Comparison of ENCODE assay signal across 7 cellular contexts in genomic region chr20:3818155-3819151, GRCh38. TPM values are rescaled to one million over a fixed set of nuclear protein-coding genes. Genes with fewer than 3 reads are reported as not detected.
DNase-seq lines count a peak whose midpoint lies in the region; FAIRE-seq and TF ChIP-seq lines count a peak whose summit lies in the region.

No MANE protein-coding gene starts in this region.

- H3K4me2 ChIP-seq in DOHH2 (ENCODE audit: low read length) = peak overlapping the region; percentile 25; the same call in 1 of the 2 replicates
- no peak overlapping the region for H3K4me2 ChIP-seq in mesenchymal stem cell (ENCODE audit: low read length, poor library complexity, severe bottlenecking)

- peak overlapping the region; percentile 44 for H3K9ac ChIP-seq in mesenchymal stem cell (ENCODE audit: low read length)

- WGBS in mesenchymal stem cell = 98% methylated on average over 8 of the region's 8 CpGs

- H3F3A ChIP-seq in DOHH2 (ENCODE audit: control insufficient read depth, insufficient read depth) = no peaks in the 10 kb centered on the region

- H3K27ac ChIP-seq in DOHH2 (ENCODE audit: low read depth, low read length) (no peak overlapping the region), mesenchymal stem cell (ENCODE audit: low read length, poor library complexity, severe bottlenecking) (no peak overlapping the region)

- H2BK15ac ChIP-seq in mesenchymal stem cell (ENCODE audit: low read depth, poor library complexity, severe bottlenecking) = peak overlapping the region; percentile 63

- H3K9me3 Mint-ChIP-seq in dendritic cell treated with granulocyte-macrophage colony-stimulating factor and Interleukin-4, amounts not matched to agents 40 ng/mL and 50 ng/mL, for 4 days = no peaks in the 10 kb centered on the region

- H2BK12ac ChIP-seq in mesenchymal stem cell (ENCODE audit: low read length in 2 of 2) = peak overlapping the region; percentile 81 to 86

- peaks cover 14% of the 10 kb centered on the region for H3K79me2 ChIP-seq in DOHH2 (ENCODE audit: control insufficient read depth, low read length)

- peak; percentile 64 for TF ChIP-seq CTCF in DOHH2 (IDR thresholded peaks at IDR 0.05; ENCODE audit: low read depth, low read length, poor library complexity, severe bottlenecking)

- H3K36me3 ChIP-seq in DOHH2 (ENCODE audit: control insufficient read depth, low read length) (peaks cover 10% of the 10 kb centered on the region), mesenchymal stem cell (ENCODE audit: control insufficient read depth in 1 of 2, insufficient read depth in 2 of 2, low read depth in 1 of 2, low read length in 2 of 2) (peaks cover 16 to 18% of the 10 kb centered on the region in 2 experiments)

- H3K9me2 ChIP-seq in DOHH2 (replicated peaks; ENCODE audit: control insufficient read depth, low read length) = no peaks in the 10 kb centered on the region

- FAIRE-seq in urothelium cell line (lab: Jason Lieb, UNC) = no peak

- peaks cover 11% of the 10 kb centered on the region for H3K79me1 ChIP-seq in mesenchymal stem cell (replicated peaks; ENCODE audit: low read length, poor library complexity, severe bottlenecking)

- no peak overlapping the region for H2BK5ac ChIP-seq in mesenchymal stem cell (ENCODE audit: low read depth, low read length, poor library complexity, severe bottlenecking)

- peaks cover 30% of the 10 kb centered on the region for H3K36me3 Mint-ChIP-seq in dendritic cell treated with granulocyte-macrophage colony-stimulating factor and Interleukin-4, amounts not matched to agents 40 ng/mL and 50 ng/mL, for 4 days (ENCODE audit: low read depth)

- H2BK120ac ChIP-seq in mesenchymal stem cell (ENCODE audit: low read depth, low read length) = peak overlapping the region; percentile 37

- H3K4me3 ChIP-seq in DOHH2 (ENCODE audit: low read length) (no peak overlapping the region), mesenchymal stem cell (ENCODE audit: insufficient read depth in 1 of 2, low read depth in 1 of 2, low read length in 2 of 2) (no peak overlapping the region)

- peak overlapping the region; percentile 85 for H4K91ac ChIP-seq in mesenchymal stem cell (ENCODE audit: low read length)

- H3K4me3 Mint-ChIP-seq in dendritic cell treated with granulocyte-macrophage colony-stimulating factor and Interleukin-4, amounts not matched to agents 40 ng/mL and 50 ng/mL, for 4 days = no peak overlapping the region

- H2AK5ac ChIP-seq in mesenchymal stem cell (ENCODE audit: low read length, severe bottlenecking) = no peak overlapping the region

- H3K18ac ChIP-seq in mesenchymal stem cell (ENCODE audit: low read depth in 1 of 2, low read length in 2 of 2) = peak overlapping the region; percentile 68 to 69

- intact Hi-C loops in dendritic cell treated with granulocyte-macrophage colony-stimulating factor and Interleukin-4, amounts not matched to agents 40 ng/mL and 50 ng/mL, for 4 days (cut with micrococcal nuclease) = no loop called here

- H3K4ac ChIP-seq in mesenchymal stem cell (ENCODE audit: low read depth in 1 of 2, low read length in 2 of 2) = peak overlapping the region; percentile 56 to 63

- H3K4me1 Mint-ChIP-seq in dendritic cell treated with granulocyte-macrophage colony-stimulating factor and Interleukin-4, amounts not matched to agents 40 ng/mL and 50 ng/mL, for 4 days (ENCODE audit: low read depth) = peaks cover 38% of the 10 kb centered on the region

- TF ChIP-seq RAD21 in Ishikawa (IDR thresholded peaks at IDR 0.05; ENCODE audit: low read depth) = peak; percentile 59

- peak overlapping the region; percentile 99 for H3K27ac Mint-ChIP-seq in dendritic cell treated with granulocyte-macrophage colony-stimulating factor and Interleukin-4, amounts not matched to agents 40 ng/mL and 50 ng/mL, for 4 days

- DNase-seq in RKO (ENCODE audit: low spot score) (peak; percentile 84), mesenchymal stem cell (peak; percentile 92), urothelium cell line (ENCODE audit: low spot score) (peak; percentile 62), OCI-M2 (lab: John Stamatoyannopoulos, UW; ENCODE audit: unreplicated experiment) (no peak)

- H3K27me3 Mint-ChIP-seq in dendritic cell treated with granulocyte-macrophage colony-stimulating factor and Interleukin-4, amounts not matched to agents 40 ng/mL and 50 ng/mL, for 4 days = peaks cover 2% of the 10 kb centered on the region

- H3K9me3 ChIP-seq in DOHH2 (ENCODE audit: control insufficient read depth, insufficient read depth, low read length) (no peaks in the 10 kb centered on the region), mesenchymal stem cell (ENCODE audit: control insufficient read depth, low read length) (no peaks in the 10 kb centered on the region)

- no peak overlapping the region for H2AFZ ChIP-seq in mesenchymal stem cell (ENCODE audit: low read depth, low read length)

- no peak overlapping the region for H3K14ac ChIP-seq in mesenchymal stem cell (ENCODE audit: low read length in 2 of 2)

- TF ChIP-seq EP300 in Ishikawa (IDR thresholded peaks at IDR 0.05; ENCODE audit: borderline replicate concordance) = no peak

- H3K23ac ChIP-seq in mesenchymal stem cell (ENCODE audit: low read length in 2 of 2) = no peak overlapping the region

- H3K4me1 ChIP-seq in DOHH2 (ENCODE audit: control insufficient read depth, low read length) = peaks cover 24% of the 10 kb centered on the region
- H3K4me1 ChIP-seq in mesenchymal stem cell (ENCODE audit: control insufficient read depth, insufficient read depth, low read depth, low read length) = peaks cover 19% of the 10 kb centered on the region

- no peaks in the 10 kb centered on the region; the same call in 1 of the 2 replicates for H3K27me3 ChIP-seq in DOHH2 (ENCODE audit: control insufficient read depth, low read length)
- no peaks in the 10 kb centered on the region for H3K27me3 ChIP-seq in mesenchymal stem cell (ENCODE audit: control insufficient read depth in 1 of 2, insufficient read depth in 1 of 2, low read length in 2 of 2)

- peak overlapping the region; percentile 46 for H4K8ac ChIP-seq in mesenchymal stem cell (ENCODE audit: low read length)

- H4K20me1 ChIP-seq in DOHH2 (ENCODE audit: control insufficient read depth, insufficient read depth, low read depth, low read length) = no peaks in the 10 kb centered on the region

TF ChIP-seq in Ishikawa, 13 proteins besides CTCF, POLR2A, EP300 and RAD21:
- TF ChIP-seq MAX (IDR thresholded peaks at IDR 0.05) (peak; percentile 34; the same call in 1 of the 2 replicates), TEAD4 (IDR thresholded peaks at IDR 0.05) (no peak), CEBPB (IDR thresholded peaks at IDR 0.05) (no peak)
TF ChIP-seq in Ishikawa: peak in this region for 1.

RNA-seq across cellular contexts. Expression of gene AP5S1, which starts 1.9 kb away (rescaled TPM):
- polyA plus RNA-seq in mesenchymal stem cell (2013, experiment 1 of 2) = 9.4 TPM
- polyA plus RNA-seq in mesenchymal stem cell (2013, experiment 2 of 2) = 9.5 TPM

RNA-seq across cellular contexts. Expression of gene CDC25B, which starts 22.3 kb away (rescaled TPM):
- polyA plus RNA-seq in mesenchymal stem cell (2013, experiment 1 of 2) = 97.9 TPM
- 95.2 TPM for polyA plus RNA-seq in mesenchymal stem cell (2013, experiment 2 of 2)

RNA-seq across cellular contexts. Expression of gene MAVS, which starts 28.2 kb away (rescaled TPM):
- polyA plus RNA-seq in mesenchymal stem cell (2013, experiment 1 of 2) = 22.4 TPM
- polyA plus RNA-seq in mesenchymal stem cell (2013, experiment 2 of 2) = 21.0 TPM

RNA-seq across cellular contexts. Expression of gene CENPB, which starts 31.9 kb away (rescaled TPM):
- polyA plus RNA-seq in mesenchymal stem cell (2013, experiment 1 of 2) = 38.0 TPM
- polyA plus RNA-seq in mesenchymal stem cell (2013, experiment 2 of 2) = 38.0 TPM

RNA-seq across cellular contexts. Expression of gene SPEF1, which starts 37.2 kb away (rescaled TPM):
- 0.07 TPM for polyA plus RNA-seq in mesenchymal stem cell (2013, experiment 1 of 2)
- 0.07 TPM for polyA plus RNA-seq in mesenchymal stem cell (2013, experiment 2 of 2)
